8 cellular contexts compared by ENCODE assay signal in genomic region chr22:41517172-41518047, GRCh38. TPM values are rescaled to one million over a fixed set of nuclear protein-coding genes. Genes with fewer than 3 reads are reported as not detected.
DNase-seq lines count a peak whose midpoint lies in the region; ATAC-seq and TF ChIP-seq lines count a peak whose summit lies in the region.

No MANE protein-coding gene starts in this region.

- H3K4me3 ChIP-seq in GM12864 (ENCODE audit: low read depth, low read length): no peak overlapping the region

- DNase-seq in A172 (ENCODE audit: low spot score) (peak; percentile 42), GM12864 (ENCODE audit: low read depth) (no peak), NCI-H460 (ENCODE audit: extremely low read depth, low read depth) (peak; percentile 47), glutamatergic neuron (peak; percentile 85), progenitor cell of endocrine pancreas (ENCODE audit: low spot score, unreplicated experiment) (peak; percentile 70), NK-92 (lab: John Stamatoyannopoulos, UW; ENCODE audit: unreplicated experiment) (no peak)
- peak; percentile 53 for DNase-seq in activated naive CD8-positive, alpha-beta T cell treated with anti-CD3 and anti-CD28 coated beads, Interleukin-2, amount 50 U/mL, for 24 hours

- H3K36me3 Mint-ChIP-seq in activated naive CD8-positive, alpha-beta T cell treated with anti-CD3 and anti-CD28 coated beads, Interleukin-2, amount 50 U/mL, for 24 hours (ENCODE audit: low read depth): peaks cover 3% of the 10 kb centered on the region
- H3K36me3 Mint-ChIP-seq in glutamatergic neuron (ENCODE audit: unreplicated experiment) (no peaks in the 10 kb centered on the region), progenitor cell of endocrine pancreas (ENCODE audit: insufficient read depth) (peaks cover 6% of the 10 kb centered on the region)

- peak; percentile 67 for ATAC-seq in activated naive CD8-positive, alpha-beta T cell treated with anti-CD3 and anti-CD28 coated beads, Interleukin-2, amount 50 U/mL, for 24 hours
- ATAC-seq in GM18520 (IDR thresholded peaks at IDR 0.05; ENCODE audit: unreplicated experiment): no peak

- peak overlapping the region; percentile 31 for H3K27ac Mint-ChIP-seq in activated naive CD8-positive, alpha-beta T cell treated with anti-CD3 and anti-CD28 coated beads, Interleukin-2, amount 50 U/mL, for 24 hours
- H3K27ac Mint-ChIP-seq in glutamatergic neuron (ENCODE audit: unreplicated experiment) (no peak overlapping the region), progenitor cell of endocrine pancreas (no peak overlapping the region)

- TF ChIP-seq CTCF in GM12864 (IDR thresholded peaks at IDR 0.05; ENCODE audit: low read depth, low read length, missing control alignments) (peak; percentile 84), glutamatergic neuron (IDR thresholded peaks at IDR 0.05; ENCODE audit: partially characterized antibody, unreplicated experiment) (peak; percentile 91), progenitor cell of endocrine pancreas (IDR thresholded peaks at IDR 0.05; ENCODE audit: unreplicated experiment) (peak; percentile 85)

- peaks cover 13% of the 10 kb centered on the region for H3K4me1 Mint-ChIP-seq in activated naive CD8-positive, alpha-beta T cell treated with anti-CD3 and anti-CD28 coated beads, Interleukin-2, amount 50 U/mL, for 24 hours
- H3K4me1 Mint-ChIP-seq in glutamatergic neuron (ENCODE audit: low read depth, unreplicated experiment) (peaks cover 15% of the 10 kb centered on the region), progenitor cell of endocrine pancreas (ENCODE audit: low read depth) (peaks cover 12% of the 10 kb centered on the region)

- no peaks in the 10 kb centered on the region for H3K9me3 Mint-ChIP-seq in activated naive CD8-positive, alpha-beta T cell treated with anti-CD3 and anti-CD28 coated beads, Interleukin-2, amount 50 U/mL, for 24 hours
- H3K9me3 Mint-ChIP-seq in glutamatergic neuron (ENCODE audit: unreplicated experiment) (no peaks in the 10 kb centered on the region), progenitor cell of endocrine pancreas (ENCODE audit: low read depth) (no peaks in the 10 kb centered on the region)

- no peaks in the 10 kb centered on the region for H3K27me3 Mint-ChIP-seq in activated naive CD8-positive, alpha-beta T cell treated with anti-CD3 and anti-CD28 coated beads, Interleukin-2, amount 50 U/mL, for 24 hours
- H3K27me3 Mint-ChIP-seq in glutamatergic neuron (ENCODE audit: unreplicated experiment) (peaks cover 2% of the 10 kb centered on the region), progenitor cell of endocrine pancreas (no peaks in the 10 kb centered on the region)

- H3K4me3 Mint-ChIP-seq in activated naive CD8-positive, alpha-beta T cell treated with anti-CD3 and anti-CD28 coated beads, Interleukin-2, amount 50 U/mL, for 24 hours: no peak overlapping the region
- H3K4me3 Mint-ChIP-seq in glutamatergic neuron (ENCODE audit: unreplicated experiment): no peak overlapping the region
- no peak overlapping the region for H3K4me3 Mint-ChIP-seq in progenitor cell of endocrine pancreas (ENCODE audit: low read depth)

RNA-seq across cellular contexts. Expression of gene POLR3H, which starts 26.9 kb away (rescaled TPM):
- 11.8 and 27.8 TPM in 2 replicates for total RNA-seq in A172 (2014; rRNA removed; shearing (Covaris generic))
- 10.8 and 12.3 TPM in 2 replicates for total RNA-seq in NCI-H460 (2014; rRNA removed; shearing (Covaris generic))
- polyA plus RNA-seq in NCI-H460 (2014; cell fraction: nucleus; rRNA removed): 18.2 and 22.3 TPM in 2 replicates
- total RNA-seq in glutamatergic neuron (ENCODE audit: unreplicated experiment) (24.6 TPM), progenitor cell of endocrine pancreas (43.5 and 44.1 TPM in 2 replicates)

RNA-seq across cellular contexts. Expression of gene CSDC2, which starts 43.4 kb away (rescaled TPM):
- 2.8 and 3.5 TPM in 2 replicates for total RNA-seq in A172 (2014; rRNA removed; shearing (Covaris generic))
- not detected in 2 replicates for total RNA-seq in NCI-H460 (2014; rRNA removed; shearing (Covaris generic))
- polyA plus RNA-seq in NCI-H460 (2014; cell fraction: nucleus; rRNA removed): not detected in 2 replicates
- total RNA-seq in glutamatergic neuron (ENCODE audit: unreplicated experiment) (4.7 TPM), progenitor cell of endocrine pancreas (1.7 TPM in 2 replicates)

RNA-seq across cellular contexts. Expression of gene ACO2, which starts 48.5 kb away (rescaled TPM):
- 34.3 and 41.2 TPM in 2 replicates for total RNA-seq in A172 (2014; rRNA removed; shearing (Covaris generic))
- total RNA-seq in NCI-H460 (2014; rRNA removed; shearing (Covaris generic)): 66.1 and 72.0 TPM in 2 replicates
- 73.6 and 93.2 TPM in 2 replicates for polyA plus RNA-seq in NCI-H460 (2014; cell fraction: nucleus; rRNA removed)
- 114 TPM for total RNA-seq in glutamatergic neuron (ENCODE audit: unreplicated experiment)
- total RNA-seq in progenitor cell of endocrine pancreas: 67.4 and 69.7 TPM in 2 replicates

RNA-seq across cellular contexts. Expression of gene PHF5A, which starts 48.9 kb away (rescaled TPM):
- total RNA-seq in A172 (2014; rRNA removed; shearing (Covaris generic)): 63.7 and 71.3 TPM in 2 replicates
- total RNA-seq in NCI-H460 (2014; rRNA removed; shearing (Covaris generic)): 66.8 and 69.2 TPM in 2 replicates
- polyA plus RNA-seq in NCI-H460 (2014; cell fraction: nucleus; rRNA removed): 104 and 139 TPM in 2 replicates
- total RNA-seq in glutamatergic neuron (ENCODE audit: unreplicated experiment) (36.1 TPM), progenitor cell of endocrine pancreas (44.3 and 52.9 TPM in 2 replicates)

Comparison
In these comparisons a context has a peak if more than half of its experiments do, and no peak if none do; other contexts are left out.
1. DNase-seq: peak in A172 (single experiment), NCI-H460 (single experiment), activated naive CD8-positive, alpha-beta T cell treated with anti-CD3 and anti-CD28 coated beads, Interleukin-2, amount 50 U/mL, for 24 hours (single experiment), glutamatergic neuron (single experiment) and progenitor cell of endocrine pancreas (single experiment); none in GM12864 (single experiment) and NK-92 (single experiment).
2. Peak in every context shown above with its lines, with median percentiles within 50 percentile points of each other: CTCF ChIP-seq.